In the genomic region with DNA sequence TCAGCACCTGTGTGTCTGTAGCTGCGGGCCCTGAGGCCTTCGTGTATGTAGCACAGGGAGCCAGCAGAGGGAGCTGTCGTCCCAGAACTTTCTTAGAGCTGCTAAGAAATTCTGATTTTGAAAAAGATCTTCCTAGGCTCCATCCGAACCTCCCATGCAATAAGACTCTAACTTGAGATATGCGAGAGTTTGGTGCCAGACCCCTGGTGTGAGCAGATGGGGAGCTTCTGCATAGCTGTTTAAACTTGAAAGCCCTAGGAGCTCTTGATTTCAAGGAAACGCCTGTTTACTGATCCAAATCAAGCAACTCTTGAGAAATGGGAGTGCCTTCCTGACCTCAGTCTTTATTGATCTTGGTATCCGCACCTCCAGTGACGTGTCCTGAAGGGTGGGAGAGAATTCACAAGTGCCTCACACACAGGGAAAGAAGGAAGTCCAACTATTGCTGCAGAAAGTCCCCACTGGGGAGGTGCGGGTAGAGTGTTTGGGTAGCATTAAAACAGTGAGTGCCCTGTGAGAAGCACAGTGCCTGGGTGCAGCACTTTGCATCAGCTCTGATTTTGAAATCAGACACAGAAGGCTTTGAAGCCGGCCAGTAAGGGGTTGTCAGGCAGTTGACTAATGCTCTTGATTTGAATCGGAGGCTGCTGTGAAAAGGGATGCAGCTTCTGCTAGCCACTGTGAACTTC, we compare ENCODE assay signal across 8 cellular contexts.
A peak's percentile ranks its signal among the peaks of the same experiment; 100 is the strongest.
DNase-seq lines count a peak whose midpoint lies in the region; ATAC-seq and TF ChIP-seq lines count a peak whose summit lies in the region.

No MANE protein-coding gene starts in this region.

- DNase-seq in AG08395 (ENCODE audit: low spot score) = peak; percentile 77
- peak; percentile 23 for DNase-seq in NCI-H446 treated with DMSO at 0.1 percent for 48 hours (lab: John Stamatoyannopoulos, UW)
- DNase-seq in activated CD4-positive, alpha-beta T cell treated with anti-CD3 and anti-CD28 coated beads for 48 hours = peak; percentile 89
- DNase-seq in coronary artery (ENCODE audit: low spot score) = no peak
- DNase-seq in left kidney (ENCODE audit: low read depth, low spot score) = peak; percentile 85
- DNase-seq in stimulated activated CD4-positive, alpha-beta T cell treated with anti-CD3 and anti-CD28 coated beads, Interleukin-2, amount 100 ng/mL, for 24 hours = peak; percentile 82 to 83

- H3K27ac ChIP-seq in coronary artery = no peak overlapping the region

- TF ChIP-seq CTCF in coronary artery (IDR thresholded peaks at IDR 0.05) = peak; percentile 74

- ATAC-seq in GM18861 (IDR thresholded peaks at IDR 0.05; ENCODE audit: unreplicated experiment) (peak; percentile 71), HG03135 (IDR thresholded peaks at IDR 0.05; ENCODE audit: unreplicated experiment) (peak; percentile 74)

- H3K4me3 ChIP-seq in coronary artery = peak overlapping the region; percentile 22
